8 cellular contexts compared by ENCODE assay signal in genomic region chr7:20440472-20441105, GRCh38.
DNase-seq lines count a peak whose midpoint lies in the region; ATAC-seq and TF ChIP-seq lines count a peak whose summit lies in the region.

No MANE protein-coding gene starts in this region.

- in situ Hi-C loops in SK-MEL-5 (cut with HindIII; ENCODE audit: low pct_unique_long_range_greater_than_20kb, low sequenced_read_pairs): no loop called here

- ATAC-seq in stimulated activated naive CD8-positive, alpha-beta T cell treated with anti-CD3 and anti-CD28 coated beads, Interleukin-15, Interleukin-2, amounts not matched to agents 100 U/mL and 50 U/mL, for 24 hours: no peak
- no peak for ATAC-seq in stimulated activated naive CD8-positive, alpha-beta T cell treated with anti-CD3 and anti-CD28 coated beads, Interleukin-15, amount 100 ng/mL, for 72 hours
- ATAC-seq in GM18505 (IDR thresholded peaks at IDR 0.05; ENCODE audit: unreplicated experiment) (no peak), GM18858 (IDR thresholded peaks at IDR 0.05; ENCODE audit: unreplicated experiment) (no peak)

- H3K4me3 ChIP-seq in suprapubic skin: no peak overlapping the region

- H3K27ac Mint-ChIP-seq in stimulated activated naive CD8-positive, alpha-beta T cell treated with anti-CD3 and anti-CD28 coated beads, Interleukin-15, amount 100 ng/mL, for 72 hours: no peak overlapping the region
- no peak overlapping the region for H3K27ac Mint-ChIP-seq in glutamatergic neuron (ENCODE audit: unreplicated experiment)

- 90% methylated on average over 9 of the region's 9 CpGs for WGBS in suprapubic skin

- peaks cover 10% of the 10 kb centered on the region for H3K27me3 Mint-ChIP-seq in stimulated activated naive CD8-positive, alpha-beta T cell treated with anti-CD3 and anti-CD28 coated beads, Interleukin-15, amount 100 ng/mL, for 72 hours
- H3K27me3 Mint-ChIP-seq in glutamatergic neuron (ENCODE audit: unreplicated experiment): peaks cover 3% of the 10 kb centered on the region

- H3K36me3 Mint-ChIP-seq in glutamatergic neuron (ENCODE audit: unreplicated experiment): peaks cover 9% of the 10 kb centered on the region

- peak; percentile 18 for DNase-seq in stimulated activated naive CD8-positive, alpha-beta T cell treated with anti-CD3 and anti-CD28 coated beads, Interleukin-15, Interleukin-2, amounts not matched to agents 100 U/mL and 50 U/mL, for 24 hours
- no peak for DNase-seq in stimulated activated naive CD8-positive, alpha-beta T cell treated with anti-CD3 and anti-CD28 coated beads, Interleukin-15, amount 100 ng/mL, for 72 hours
- DNase-seq in SK-MEL-5 (ENCODE audit: low read depth, low spot score): peak; percentile 70
- peak; percentile 65 for DNase-seq in glutamatergic neuron
- DNase-seq in NCI-H1092 treated with DMSO at 0.1 percent for 48 hours (lab: John Stamatoyannopoulos, UW): no peak
- DNase-seq in suprapubic skin (ENCODE audit: low spot score in 2 of 2): no peak

- H3K9me3 ChIP-seq in suprapubic skin: no peaks in the 10 kb centered on the region

- TF ChIP-seq POLR2A in suprapubic skin (IDR thresholded peaks at IDR 0.05): no peak
- TF ChIP-seq POLR2A in GM18505 (IDR thresholded peaks at IDR 0.05; ENCODE audit: borderline replicate concordance, extremely low read depth, insufficient read depth, insufficient read length): no peak

- no peak overlapping the region for H3K4me3 Mint-ChIP-seq in stimulated activated naive CD8-positive, alpha-beta T cell treated with anti-CD3 and anti-CD28 coated beads, Interleukin-15, amount 100 ng/mL, for 72 hours
- no peak overlapping the region for H3K4me3 Mint-ChIP-seq in glutamatergic neuron (ENCODE audit: unreplicated experiment)

- H3K36me3 ChIP-seq in suprapubic skin: no peaks in the 10 kb centered on the region

- peaks cover 4% of the 10 kb centered on the region for H3K4me1 ChIP-seq in suprapubic skin

- TF ChIP-seq CTCF in glutamatergic neuron (IDR thresholded peaks at IDR 0.05; ENCODE audit: partially characterized antibody, unreplicated experiment) (peak; percentile 66), suprapubic skin (IDR thresholded peaks at IDR 0.05) (no peak)

- H3K4me1 Mint-ChIP-seq in stimulated activated naive CD8-positive, alpha-beta T cell treated with anti-CD3 and anti-CD28 coated beads, Interleukin-15, amount 100 ng/mL, for 72 hours: no peaks in the 10 kb centered on the region
- H3K4me1 Mint-ChIP-seq in glutamatergic neuron (ENCODE audit: low read depth, unreplicated experiment): no peaks in the 10 kb centered on the region

- H3K9me3 Mint-ChIP-seq in stimulated activated naive CD8-positive, alpha-beta T cell treated with anti-CD3 and anti-CD28 coated beads, Interleukin-15, amount 100 ng/mL, for 72 hours: no peaks in the 10 kb centered on the region
- peaks cover 3% of the 10 kb centered on the region for H3K9me3 Mint-ChIP-seq in glutamatergic neuron (ENCODE audit: unreplicated experiment)

- TF ChIP-seq EP300 in suprapubic skin (IDR thresholded peaks at IDR 0.05): no peak

- H3K27ac ChIP-seq in suprapubic skin: no peak overlapping the region

- peaks cover 2% of the 10 kb centered on the region for H3K27me3 ChIP-seq in suprapubic skin

Comparison
In these comparisons a context has a peak if more than half of its experiments do, and no peak if none do; other contexts are left out.
1. DNase-seq: peak in stimulated activated naive CD8-positive, alpha-beta T cell treated with anti-CD3 and anti-CD28 coated beads, Interleukin-15, Interleukin-2, amounts not matched to agents 100 U/mL and 50 U/mL, for 24 hours (single experiment), SK-MEL-5 (single experiment) and glutamatergic neuron (single experiment); none in stimulated activated naive CD8-positive, alpha-beta T cell treated with anti-CD3 and anti-CD28 coated beads, Interleukin-15, amount 100 ng/mL, for 72 hours (0 of 2), NCI-H1092 treated with DMSO at 0.1 percent for 48 hours (single experiment) and suprapubic skin (0 of 2).